Comparison of ENCODE assay signal across 8 cellular contexts in genomic region chr1:15175324-15176094, GRCh38. TPM values are rescaled to one million over a fixed set of nuclear protein-coding genes. Genes with fewer than 3 reads are reported as not detected.
DNase-seq lines count a peak whose midpoint lies in the region; ATAC-seq and TF ChIP-seq lines count a peak whose summit lies in the region.
"Not testable (repeated sequence)": the region's sequence is repeated elsewhere in the genome, so short reads cannot be mapped to it uniquely, and the experiment has no call there.
"Had no signal": no experiment of that assay in that cellular context is flagged by ENCODE, and none has a peak within 500 bp of the region (broad histone marks: within the 10 kb centered on the region; RNA-seq: fewer than 3 reads in every experiment).

No MANE protein-coding gene starts in this region.

- peak overlapping the region; percentile 39; the same call in 1 of the 2 replicates for H3K27ac ChIP-seq in Panc1 (ENCODE audit: low read length)
- not testable (repeated sequence) for H3K27ac ChIP-seq in mammary epithelial cell (ENCODE audit: insufficient read depth, low read depth, low read length)

- POLR2A ChIA-PET in Panc1 (lab: Charles Lee): not testable (repeated sequence)

- peak; percentile 34 for ATAC-seq in GM18498 (IDR thresholded peaks at IDR 0.05; ENCODE audit: unreplicated experiment)
- ATAC-seq in HG03064 (IDR thresholded peaks at IDR 0.05; ENCODE audit: low read depth, unreplicated experiment): peak; percentile 14
- ATAC-seq in Panc1: not testable (repeated sequence)

- dilution Hi-C loops in mammary epithelial cell (cut with HindIII; ENCODE audit: low sequenced_read_pairs): not testable (repeated sequence)

- not testable (repeated sequence) for DNase-seq in Panc1 (ENCODE audit: low read depth, low spot score); type B pancreatic cell (ENCODE audit: extremely low spot score, unreplicated experiment)
- DNase-seq in activated naive CD4-positive, alpha-beta T cell treated with anti-CD3 and anti-CD28 coated beads for 36 hours: peak; percentile 13
- DNase-seq in mammary epithelial cell: peak; percentile 39
- peak; percentile 64 for DNase-seq in kidney tubule cell (ENCODE audit: low spot score)

- not testable (repeated sequence) for H3K4me3 Mint-ChIP-seq in activated naive CD4-positive, alpha-beta T cell treated with anti-CD3 and anti-CD28 coated beads for 36 hours; type B pancreatic cell

- in situ Hi-C loops in Panc1 (cut with HindIII; ENCODE audit: low pct_unique_long_range_greater_than_20kb, low sequenced_read_pairs); mammary epithelial cell (cut with MboI; ENCODE audit: low sequenced_read_pairs in 2 of 2): not testable (repeated sequence)

- peaks cover 19% of the 10 kb centered on the region for H3K4me1 Mint-ChIP-seq in activated naive CD4-positive, alpha-beta T cell treated with anti-CD3 and anti-CD28 coated beads for 36 hours (ENCODE audit: low read depth)
- peaks cover 46% of the 10 kb centered on the region for H3K4me1 Mint-ChIP-seq in type B pancreatic cell (ENCODE audit: unreplicated experiment)

- not testable (repeated sequence) for H3K27me3 Mint-ChIP-seq in activated naive CD4-positive, alpha-beta T cell treated with anti-CD3 and anti-CD28 coated beads for 36 hours (ENCODE audit: low read depth); type B pancreatic cell

- H3K4me2 ChIP-seq in mammary epithelial cell (ENCODE audit: insufficient read depth, low read depth, low read length): not testable (repeated sequence)

- not testable (repeated sequence) for H4K20me1 ChIP-seq in mammary epithelial cell (ENCODE audit: insufficient read depth, low read length)

- not testable (repeated sequence) for H3K27ac Mint-ChIP-seq in activated naive CD4-positive, alpha-beta T cell treated with anti-CD3 and anti-CD28 coated beads for 36 hours
- peak overlapping the region; percentile 18 for H3K27ac Mint-ChIP-seq in type B pancreatic cell

- H3K9me3 ChIP-seq in Panc1 (ENCODE audit: control insufficient read depth, insufficient read depth, low read depth, low read length); mammary epithelial cell (replicated peaks; ENCODE audit: insufficient read depth, low read length): not testable (repeated sequence)

- not testable (repeated sequence) for H3K36me3 ChIP-seq in Panc1 (ENCODE audit: control insufficient read depth, insufficient read depth, low read length); mammary epithelial cell (ENCODE audit: insufficient read depth, low read length)

- CTCF ChIA-PET in Panc1 (lab: Charles Lee); activated naive CD4-positive, alpha-beta T cell treated with anti-CD3 and anti-CD28 coated beads for 36 hours (lab: Charles Lee); mammary epithelial cell (lab: Charles Lee; ENCODE audit: low non-redundant PET): not testable (repeated sequence)

- not testable (repeated sequence) for TF ChIP-seq CTCF in Panc1 (IDR thresholded peaks at IDR 0.05); mammary epithelial cell (conservative IDR thresholded peaks at IDR 0.05 in 1 of 2, IDR thresholded peaks at IDR 0.05 in 1 of 2; ENCODE audit: extremely low read depth in 1 of 2, insufficient read depth in 1 of 2, low read depth in 1 of 2, low read length in 2 of 2); type B pancreatic cell (conservative IDR thresholded peaks at IDR 0.05)

- intact Hi-C loops in Panc1 (cut with micrococcal nuclease; ENCODE audit: unreplicated experiment); activated naive CD4-positive, alpha-beta T cell treated with anti-CD3 and anti-CD28 coated beads for 36 hours (cut with micrococcal nuclease); mammary epithelial cell (cut with micrococcal nuclease): not testable (repeated sequence)

- H3K4me1 ChIP-seq in Panc1 (ENCODE audit: control insufficient read depth, insufficient read depth, low read length) (peaks cover 61% of the 10 kb centered on the region), mammary epithelial cell (ENCODE audit: insufficient read depth, low read length) (peaks cover 56% of the 10 kb centered on the region)

- H3K4me3 ChIP-seq in Panc1 (ENCODE audit: low read depth in 2 of 2, low read length in 2 of 2); mammary epithelial cell (replicated peaks in 1 of 3; ENCODE audit: insufficient read depth in 1 of 3, low read depth in 2 of 3, low read length in 3 of 3): not testable (repeated sequence)

- peaks cover 62% of the 10 kb centered on the region for H3K79me2 ChIP-seq in mammary epithelial cell (ENCODE audit: insufficient read depth, low read length)

- H3K36me3 Mint-ChIP-seq in activated naive CD4-positive, alpha-beta T cell treated with anti-CD3 and anti-CD28 coated beads for 36 hours (ENCODE audit: low read depth); type B pancreatic cell: not testable (repeated sequence)

- 93% methylated on average over 6 of the region's 6 CpGs for WGBS in mammary epithelial cell (ENCODE audit: low coverage, missing lambda C conversion rate)

- not testable (repeated sequence) for H3K9ac ChIP-seq in mammary epithelial cell (ENCODE audit: insufficient read depth, low read length)

- not testable (repeated sequence) for BruUV-seq in Panc1 (replicated peaks; lab: Mats Ljungman, UMichigan); mammary epithelial cell (replicated peaks; lab: Mats Ljungman, UMichigan)

- H3K27me3 ChIP-seq in Panc1 (ENCODE audit: control insufficient read depth, insufficient read depth, low read length); mammary epithelial cell (ENCODE audit: insufficient read depth, low read length): not testable (repeated sequence)

- not testable (repeated sequence) for H3K9me3 Mint-ChIP-seq in activated naive CD4-positive, alpha-beta T cell treated with anti-CD3 and anti-CD28 coated beads for 36 hours; type B pancreatic cell

- not testable (repeated sequence) for H2AFZ ChIP-seq in mammary epithelial cell (ENCODE audit: low read depth, low read length)

RNA-seq across cellular contexts. Expression of gene TMEM51, which starts 22.0 kb away (rescaled TPM):
- total RNA-seq in Panc1 (2021; ENCODE audit: unreplicated experiment) (25.8 TPM), mammary epithelial cell (10 to 100 TPM; 15.1 to 16.2 TPM), type B pancreatic cell (ENCODE audit: low replicate concordance) (12.5 and 28.8 TPM in 2 replicates)
- polyA plus RNA-seq in Panc1 (2012; ENCODE audit: insufficient read length): 23.8 TPM
- total RNA-seq in activated naive CD4-positive, alpha-beta T cell treated with anti-CD3 and anti-CD28 coated beads for 36 hours: under 1 TPM; 0.14 to 0.15 TPM
- polyA plus RNA-seq in mammary epithelial cell: 14.9 TPM
- 4.4 TPM for polyA minus RNA-seq in mammary epithelial cell
- polyA plus RNA-seq: CD4-positive, alpha-beta memory T cell had no signal

Comparison
In these comparisons a context has a peak if more than half of its experiments do, and no peak if none do; other contexts are left out.
1. RNA of gene TMEM51, which starts 22.0 kb away (total RNA-seq): 25.8 TPM in Panc1 (single experiment), 15.1 to 16.2 TPM in mammary epithelial cell and 12.5 to 28.8 TPM in type B pancreatic cell; 0.14 to 0.15 TPM in activated naive CD4-positive, alpha-beta T cell treated with anti-CD3 and anti-CD28 coated beads for 36 hours; every median in the first group is over 10 times any median in the second.